In the genomic region with DNA sequence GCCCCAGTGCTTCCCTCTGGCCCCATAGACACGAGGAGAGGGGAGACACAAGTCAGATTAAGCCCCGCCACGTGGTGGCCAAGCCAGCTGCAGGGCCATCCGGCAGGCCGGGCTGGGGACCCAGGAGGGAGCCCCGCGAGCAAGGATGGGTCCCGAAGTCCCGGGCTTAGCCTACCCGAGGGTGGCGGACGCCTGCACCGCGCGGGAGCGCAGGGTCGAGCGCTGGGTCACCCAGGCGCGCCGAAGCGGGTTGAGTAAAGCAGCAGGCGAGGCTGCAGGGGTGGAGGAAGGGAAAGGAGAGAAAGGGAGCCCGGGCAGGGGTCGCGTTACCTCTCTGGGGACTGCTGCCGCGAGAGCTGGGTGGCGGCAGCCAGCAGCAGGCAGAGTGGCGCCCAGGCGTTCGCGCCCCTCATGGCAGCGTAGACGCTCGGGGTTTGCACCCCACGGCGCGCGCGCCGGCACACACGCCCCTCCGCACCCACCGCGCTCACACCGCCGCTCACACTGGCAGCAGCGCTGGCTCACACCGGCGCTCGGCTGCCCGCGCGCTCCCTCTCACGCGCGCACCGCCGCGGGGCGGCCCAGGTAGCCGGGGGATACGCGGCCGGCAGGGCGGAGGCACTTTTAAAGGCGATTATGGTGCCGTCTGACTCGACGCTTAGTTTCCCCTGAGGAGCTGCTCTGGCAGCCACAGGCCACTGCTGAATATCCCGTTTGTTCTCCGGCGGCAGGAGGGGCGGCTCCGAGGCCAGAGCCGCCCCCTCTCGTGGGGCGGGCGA, we compare ENCODE assay signal across 9 cellular contexts. TPM values are rescaled to one million over a fixed set of nuclear protein-coding genes. Genes with fewer than 3 reads are reported as not detected.
A peak's percentile ranks its signal among the peaks of the same experiment; 100 is the strongest.
DNase-seq lines count a peak whose midpoint lies in the region; TF ChIP-seq lines count a peak whose summit lies in the region.
"Had no signal": no experiment of that assay in that cellular context is flagged by ENCODE, and none has a peak within 500 bp of the region (broad histone marks: within the 10 kb centered on the region; RNA-seq: fewer than 3 reads in every experiment).

A gene with protein sequence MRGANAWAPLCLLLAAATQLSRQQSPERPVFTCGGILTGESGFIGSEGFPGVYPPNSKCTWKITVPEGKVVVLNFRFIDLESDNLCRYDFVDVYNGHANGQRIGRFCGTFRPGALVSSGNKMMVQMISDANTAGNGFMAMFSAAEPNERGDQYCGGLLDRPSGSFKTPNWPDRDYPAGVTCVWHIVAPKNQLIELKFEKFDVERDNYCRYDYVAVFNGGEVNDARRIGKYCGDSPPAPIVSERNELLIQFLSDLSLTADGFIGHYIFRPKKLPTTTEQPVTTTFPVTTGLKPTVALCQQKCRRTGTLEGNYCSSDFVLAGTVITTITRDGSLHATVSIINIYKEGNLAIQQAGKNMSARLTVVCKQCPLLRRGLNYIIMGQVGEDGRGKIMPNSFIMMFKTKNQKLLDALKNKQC (minus strand): TSS at position 600 of the 779 bp plus-strand sequence. CDS start 187 bp downstream, at position 413.

- DNase-seq in NCI-H1092 treated with DMSO at 0.1 percent for 48 hours (lab: John Stamatoyannopoulos, UW) (peak; percentile 43), NCI-H1092 (lab: John Stamatoyannopoulos, UW) (no peak), WERI-Rb-1 (peak; percentile 69), ureter (ENCODE audit: low spot score) (peak; percentile 43), KG1 (lab: John Stamatoyannopoulos, UW) (no peak)
- DNase-seq in Jurkat, Clone E6-1 (ENCODE audit: low read depth, low spot score): peak; percentile 26

- H3K9me3 ChIP-seq in WERI-Rb-1 (ENCODE audit: severe bottlenecking) (no peaks in the 10 kb centered on the region), esophagus (ENCODE audit: control insufficient read depth in 2 of 2, insufficient read depth in 1 of 2, low read depth in 1 of 2, low read length in 1 of 2) (no peaks in the 10 kb centered on the region), muscle layer of duodenum (ENCODE audit: control insufficient read depth in 1 of 2, low read length in 2 of 2) (no peaks in the 10 kb centered on the region)

- H3K4me3 ChIP-seq in Jurkat, Clone E6-1 (ENCODE audit: low read length): peak within 1 kb of the TSS; percentile 56
- H3K4me3 ChIP-seq in WERI-Rb-1 (ENCODE audit: low read depth, low read length) (peak within 1 kb of the TSS; percentile 60), esophagus (ENCODE audit: low read depth in 1 of 2, low read length in 2 of 2) (peak within 1 kb of the TSS; percentile 47 to 61), muscle layer of duodenum (ENCODE audit: low read depth in 1 of 2, low read length in 2 of 2) (peak within 1 kb of the TSS; percentile 60 to 92)
- H3K4me3 ChIP-seq: BLaER1 had no signal

- H3K27me3 ChIP-seq in WERI-Rb-1 (ENCODE audit: insufficient read depth, low read depth, severe bottlenecking) (no peaks in the 10 kb centered on the region), esophagus (ENCODE audit: control insufficient read depth in 1 of 2, insufficient read depth in 2 of 2, low read length in 2 of 2) (peaks cover 0 to 2% of the 10 kb centered on the region in 2 donors), muscle layer of duodenum (ENCODE audit: low read depth, low read length) (peaks cover 4% of the 10 kb centered on the region)

- H3K27ac ChIP-seq in WERI-Rb-1: peak within 1 kb of the TSS; percentile 72
- no peak within 1 kb of the TSS for H3K27ac ChIP-seq in esophagus (ENCODE audit: low read depth in 2 of 2, low read length in 1 of 2)
- H3K27ac ChIP-seq in muscle layer of duodenum (ENCODE audit: low read length): no peak within 1 kb of the TSS
- H3K27ac ChIP-seq: BLaER1 had no signal

- WGBS in esophagus, 2 donors: 1% methylated on average over 62 to 80 of the region's 80 CpGs

- H3K4me1 ChIP-seq in esophagus (ENCODE audit: control insufficient read depth in 2 of 2, insufficient read depth in 2 of 2, low read length in 1 of 2): peaks cover 0 to 6% of the 10 kb centered on the region in 2 donors
- peaks cover 0 to 9% of the 10 kb centered on the region in 2 donors for H3K4me1 ChIP-seq in muscle layer of duodenum (ENCODE audit: control insufficient read depth in 1 of 2, insufficient read depth in 2 of 2, low read length in 2 of 2)
- H3K4me1 ChIP-seq: BLaER1 had no signal

- no peak for TF ChIP-seq CTCF in WERI-Rb-1 (IDR thresholded peaks at IDR 0.05; ENCODE audit: low read depth, low read length)

- H3K36me3 ChIP-seq in WERI-Rb-1 (peaks cover 2% of the 10 kb centered on the region; the same call in 1 of the 2 replicates), esophagus (ENCODE audit: control insufficient read depth in 2 of 2, insufficient read depth in 2 of 2, low read length in 1 of 2) (no peaks in the 10 kb centered on the region), muscle layer of duodenum (ENCODE audit: control insufficient read depth in 1 of 2, insufficient read depth in 2 of 2, low read length in 2 of 2) (no peaks in the 10 kb centered on the region)
- H3K36me3 ChIP-seq: BLaER1 had no signal

RNA-seq across cellular contexts. Expression of the gene that starts here (rescaled TPM):
- polyA plus RNA-seq in Jurkat, Clone E6-1 (2012; ENCODE audit: insufficient read depth, insufficient read length): 30.5 TPM
- 1 to 10 TPM; 1.4 to 1.9 TPM for polyA plus RNA-seq in esophagus
- total RNA-seq in ureter: 14.3 TPM

Comparison
In these comparisons a context has a peak if more than half of its experiments do, and no peak if none do; other contexts are left out.
1. DNase-seq: peak in NCI-H1092 treated with DMSO at 0.1 percent for 48 hours (single experiment), Jurkat, Clone E6-1 (single experiment), WERI-Rb-1 (single experiment) and ureter (single experiment); none in NCI-H1092 (single experiment) and KG1 (single experiment).
2. Peak in every context shown above with its lines, with median percentiles within 50 percentile points of each other: H3K4me3 ChIP-seq.